In genomic region chr14:100851946-100852620, GRCh38 we compare ENCODE assay signal across 20 cellular contexts. TPM values are rescaled to one million over a fixed set of nuclear protein-coding genes. Genes with fewer than 3 reads are reported as not detected.
A peak's percentile ranks its signal among the peaks of the same experiment; 100 is the strongest.
DNase-seq lines count a peak whose midpoint lies in the region; ATAC-seq and TF ChIP-seq lines count a peak whose summit lies in the region.
"Had no signal": no experiment of that assay in that cellular context is flagged by ENCODE, and none has a peak within 500 bp of the region (broad histone marks: within the 10 kb centered on the region; RNA-seq: fewer than 3 reads in every experiment).

No MANE protein-coding gene starts in this region.

- no peak overlapping the region for H3K4me3 ChIP-seq in HEK293 (ENCODE audit: low read depth, low read length)
- H3K4me3 ChIP-seq in spleen: no peak overlapping the region
- H3K4me3 ChIP-seq: A549, GM12878, GM23338, MG63 had no signal

- H3K27ac ChIP-seq in HEK293 (ENCODE audit: extremely low read depth, low read depth, low read length) (no peak overlapping the region), spleen (no peak overlapping the region)
- H3K27ac ChIP-seq: C4-2B had no signal

- H3K9me3 ChIP-seq in HEK293 (ENCODE audit: control insufficient read depth, insufficient read depth, low read depth, low read length) (no peaks in the 10 kb centered on the region), spleen (no peaks in the 10 kb centered on the region)
- H3K9me3 ChIP-seq: A549, MG63 had no signal

- no peaks in the 10 kb centered on the region for H3K9me3 Mint-ChIP-seq in T-helper 1 cell treated with Interleukin-12 subunit alpha and Interleukin-12 subunit beta and Interleukin-4 antibody, amounts not matched to agents 30 μg/mL and 1 μg/mL, for 36 hours
- H3K9me3 Mint-ChIP-seq: GM23338 had no signal

- H3K36me3 ChIP-seq in HEK293 (ENCODE audit: control insufficient read depth in 2 of 2, insufficient read depth in 1 of 2, low read length in 2 of 2) (no peaks in the 10 kb centered on the region), spleen (no peaks in the 10 kb centered on the region)
- H3K36me3 ChIP-seq: MG63 had no signal

- intact Hi-C loops in left ventricle myocardium superior (cut with micrococcal nuclease) (no loop called here), spleen (cut with DNase I; ENCODE audit: low total_unique reads) (loop anchor here (5.0 to 10.0 kb wide), 2 partner anchors 383 to 775 kb away; no protein-coding TSS in a partner anchor)

- no peaks in the 10 kb centered on the region for H3K27me3 Mint-ChIP-seq in T-helper 1 cell treated with Interleukin-12 subunit alpha and Interleukin-12 subunit beta and Interleukin-4 antibody, amounts not matched to agents 30 μg/mL and 1 μg/mL, for 36 hours (ENCODE audit: low read depth)

- H3K27ac Mint-ChIP-seq in T-helper 1 cell treated with Interleukin-12 subunit alpha and Interleukin-12 subunit beta and Interleukin-4 antibody, amounts not matched to agents 30 μg/mL and 1 μg/mL, for 36 hours: peak overlapping the region; percentile 9
- H3K27ac Mint-ChIP-seq: GM23338 had no signal

- H3K4me1 ChIP-seq in HEK293 (ENCODE audit: control insufficient read depth, insufficient read depth, low read length): no peaks in the 10 kb centered on the region
- peaks cover 0 to 33% (median 12%) of the 10 kb centered on the region in 6 donors for H3K4me1 ChIP-seq in spleen

- TF ChIP-seq CTCF in HEK293 (tag by site-specific recombination; IDR thresholded peaks at IDR 0.05): no peak
- no peak for TF ChIP-seq CTCF in spleen (IDR thresholded peaks at IDR 0.05 in 8 of 11, conservative IDR thresholded peaks at IDR 0.05 in 3 of 11)

- ATAC-seq in left ventricle myocardium superior: peak; percentile 77
- no peak for ATAC-seq in GM19452 (IDR thresholded peaks at IDR 0.05; ENCODE audit: unreplicated experiment)

- H3K4me1 Mint-ChIP-seq in T-helper 1 cell treated with Interleukin-12 subunit alpha and Interleukin-12 subunit beta and Interleukin-4 antibody, amounts not matched to agents 30 μg/mL and 1 μg/mL, for 36 hours (ENCODE audit: low read depth): no peaks in the 10 kb centered on the region
- H3K4me1 Mint-ChIP-seq: GM23338 had no signal

- no peak overlapping the region for H3K4me3 Mint-ChIP-seq in T-helper 1 cell treated with Interleukin-12 subunit alpha and Interleukin-12 subunit beta and Interleukin-4 antibody, amounts not matched to agents 30 μg/mL and 1 μg/mL, for 36 hours
- H3K4me3 Mint-ChIP-seq: GM23338 had no signal

- H3K27me3 ChIP-seq in spleen (replicated peaks in 1 of 7): no peaks in the 10 kb centered on the region
- H3K27me3 ChIP-seq: MG63 had no signal

- CTCF ChIA-PET in HEK293 (lab: Yijun Ruan, JAX): interaction anchor here (0.6 to 1.6 kb wide), 7 partner anchors 34 to 779 kb away, joined by 3 to 6 read pairs (median 4); no protein-coding TSS in a partner anchor

- WGBS in spleen, 5 donors: 75 to 92% (median 87%) methylated on average over 14 of the region's 14 CpGs

- no peaks in the 10 kb centered on the region for H3K36me3 Mint-ChIP-seq in T-helper 1 cell treated with Interleukin-12 subunit alpha and Interleukin-12 subunit beta and Interleukin-4 antibody, amounts not matched to agents 30 μg/mL and 1 μg/mL, for 36 hours (ENCODE audit: low read depth)

- TF ChIP-seq POLR2A in spleen (IDR thresholded peaks at IDR 0.05): no peak

- DNase-seq in T-helper 1 cell: no peak
- DNase-seq in left ventricle myocardium superior: no peak
- peak; percentile 72 for DNase-seq in spleen
- DNase-seq in NCI-H510A (lab: John Stamatoyannopoulos, UW): no peak
- DNase-seq in SKM-1 (lab: John Stamatoyannopoulos, UW; ENCODE audit: unreplicated experiment): no peak
- DNase-seq: DND-41, GDM1, MG63, NCI-H1092, NCI-H2081 treated with DMSO at 0.1 percent for 48 hours, NCI-H2227 treated with DMSO at 0.1 percent for 48 hours, NCI-H524 treated with DMSO at 0.1 percent for 48 hours, SIG-M5 had no signal

- POLR2A ChIA-PET in HEK293 (lab: Yijun Ruan, JAX): no interaction called here

TF ChIP-seq in HEK293, 187 proteins besides CTCF, POLR2A, EP300 and RAD21:
- TF ChIP-seq IKZF3 (tag by site-specific recombination; IDR thresholded peaks at IDR 0.05): no peak
- TF ChIP-seq EGR2 (tag by site-specific recombination; IDR thresholded peaks at IDR 0.05; ENCODE audit: low read depth): peak; percentile 85
- no peak for TF ChIP-seq HOXC10 (CRISPR knock-in tag; IDR thresholded peaks at IDR 0.05)
- TF ChIP-seq ZSCAN5A (tag by site-specific recombination; IDR thresholded peaks at IDR 0.05): no peak
- no peak for TF ChIP-seq ZNF138 (tag by site-specific recombination; IDR thresholded peaks at IDR 0.05; ENCODE audit: borderline replicate concordance)
- no peak for TF ChIP-seq ZNF549 (tag by site-specific recombination; IDR thresholded peaks at IDR 0.05)
- no peak for TF ChIP-seq ZNF580 (tag by site-specific recombination; IDR thresholded peaks at IDR 0.05)
- no peak for TF ChIP-seq PRDM10 (tag by site-specific recombination; IDR thresholded peaks at IDR 0.05)
- TF ChIP-seq GFI1B (tag by site-specific recombination; IDR thresholded peaks at IDR 0.05): no peak
- peak; percentile 80 for TF ChIP-seq ZFHX2 (tag by site-specific recombination; conservative IDR thresholded peaks at IDR 0.05)

RNA-seq across cellular contexts. Expression of gene MEG3, which starts 26.2 kb away (rescaled TPM):
- 20.6 TPM for total RNA-seq in left ventricle myocardium superior
- 100 to 1,000 TPM in 5 of 7 donors, 10 to 100 TPM in 2; 86.5 to 282 (median 174) TPM for total RNA-seq in spleen
- polyA plus RNA-seq in spleen: 100 to 1,000 TPM in 2 of 3 donors, 10 to 100 TPM in 1; 86.6 to 763 (median 435) TPM
- total RNA-seq: GM23338 had no signal
- polyA plus RNA-seq: GM23338 had no signal

RNA-seq across cellular contexts. Expression of gene RTL1, which starts 51.4 kb away (rescaled TPM):
- total RNA-seq in left ventricle myocardium superior (not detected), spleen (not detected)
- under 1 TPM in 1 of 3 donors, not detected in 2; under 0.01 TPM for polyA plus RNA-seq in spleen
- total RNA-seq: GM12878, GM23338 had no signal
- polyA plus RNA-seq: GM12878, GM23338 had no signal
